Comparison of ENCODE assay signal across 8 cellular contexts in genomic region chr3:142724682-142725351, GRCh38. TPM values are rescaled to one million over a fixed set of nuclear protein-coding genes. Genes with fewer than 3 reads are reported as not detected.
DNase-seq lines count a peak whose midpoint lies in the region; ATAC-seq and TF ChIP-seq lines count a peak whose summit lies in the region.

No MANE protein-coding gene starts in this region.

- ATAC-seq in HG02852 (IDR thresholded peaks at IDR 0.05; ENCODE audit: unreplicated experiment) (peak; percentile 17), heart left ventricle (peak; percentile 39 to 58 (median 56))
- ATAC-seq in activated naive CD8-positive, alpha-beta T cell treated with anti-CD3 and anti-CD28 coated beads, Interleukin-2, amount 50 U/mL, for 24 hours: peak; percentile 7

- H3K9me3 ChIP-seq in heart left ventricle: peaks cover 0 to 4% (median 0%) of the 10 kb centered on the region in 12 donors
- no peaks in the 10 kb centered on the region for H3K9me3 ChIP-seq in osteoblast (ENCODE audit: low read depth, low read length)

- H3K27ac ChIP-seq in heart left ventricle (peak overlapping the region; percentile 82 to 99 (median 91)), osteoblast (ENCODE audit: low read depth, low read length) (peak overlapping the region; percentile 71)

- WGBS in heart left ventricle, 4 donors: 1 to 3% (median 2%) methylated on average over 35 of the region's 35 CpGs

- H3K27me3 Mint-ChIP-seq in activated naive CD8-positive, alpha-beta T cell treated with anti-CD3 and anti-CD28 coated beads, Interleukin-2, amount 50 U/mL, for 24 hours: peaks cover 40% of the 10 kb centered on the region

- H3K36me3 ChIP-seq in heart left ventricle: peaks cover 0 to 6% (median 0%) of the 10 kb centered on the region in 9 donors
- no peaks in the 10 kb centered on the region for H3K36me3 ChIP-seq in osteoblast (ENCODE audit: insufficient read depth, low read length)

- H3K79me2 ChIP-seq in osteoblast (ENCODE audit: insufficient read depth, low read length): peaks cover 15% of the 10 kb centered on the region

- peaks cover 0 to 14% (median 0%) of the 10 kb centered on the region in 9 donors for H3K27me3 ChIP-seq in heart left ventricle
- no peaks in the 10 kb centered on the region for H3K27me3 ChIP-seq in osteoblast (ENCODE audit: insufficient read depth, low read length)

- DNase-seq in NCI-H524 (lab: John Stamatoyannopoulos, UW): peak; percentile 66 to 79
- no peak for DNase-seq in NCI-H524 treated with DMSO at 0.1 percent for 48 hours (lab: John Stamatoyannopoulos, UW)
- peak; percentile 37 for DNase-seq in NCI-H526 treated with DMSO at 0.1 percent for 48 hours (lab: John Stamatoyannopoulos, UW)
- peak; percentile 22 for DNase-seq in activated naive CD8-positive, alpha-beta T cell treated with anti-CD3 and anti-CD28 coated beads, Interleukin-2, amount 50 U/mL, for 24 hours
- peak; percentile 35 to 64 (median 44) for DNase-seq in heart left ventricle
- peak; percentile 85 for DNase-seq in osteoblast (ENCODE audit: insufficient read length, low spot score, missing footprints)
- DNase-seq in KG1 (lab: John Stamatoyannopoulos, UW): no peak

- H3K4me3 Mint-ChIP-seq in activated naive CD8-positive, alpha-beta T cell treated with anti-CD3 and anti-CD28 coated beads, Interleukin-2, amount 50 U/mL, for 24 hours: peak overlapping the region; percentile 82

- peak overlapping the region; percentile 97 for H2AFZ ChIP-seq in osteoblast (ENCODE audit: low read length)

- no peaks in the 10 kb centered on the region for H4K20me1 ChIP-seq in osteoblast (ENCODE audit: insufficient read depth, low read length)

- TF ChIP-seq CTCF in heart left ventricle (IDR thresholded peaks at IDR 0.05) (peak in 3 of 12 donors; percentile 22 to 27 (median 25)), osteoblast (IDR thresholded peaks at IDR 0.05; ENCODE audit: extremely low read depth, low read depth, low read length) (no peak)

- peaks cover 9% of the 10 kb centered on the region for H3K4me1 Mint-ChIP-seq in activated naive CD8-positive, alpha-beta T cell treated with anti-CD3 and anti-CD28 coated beads, Interleukin-2, amount 50 U/mL, for 24 hours

- intact Hi-C loops in heart left ventricle (cut with DNase I): loop anchor here in 7 of 10 donors (2.0 to 10.0 kb wide), 7 partner anchors 128 to 280 kb away; partner anchors contain the start of genes PLS1 (in 4 of the 7), U2SURP (in 2 of the 7) and ATR (in 1 of the 7)

- H3K4me1 ChIP-seq in heart left ventricle (peaks cover 0 to 21% (median 6%) of the 10 kb centered on the region in 12 donors), osteoblast (ENCODE audit: insufficient read depth, low read length) (peaks cover 10% of the 10 kb centered on the region)

- H3K4me2 ChIP-seq in osteoblast (ENCODE audit: insufficient read depth, low read length): peak overlapping the region; percentile 94

- no peaks in the 10 kb centered on the region for H3K36me3 Mint-ChIP-seq in activated naive CD8-positive, alpha-beta T cell treated with anti-CD3 and anti-CD28 coated beads, Interleukin-2, amount 50 U/mL, for 24 hours (ENCODE audit: low read depth)

- no peak overlapping the region for H3K27ac Mint-ChIP-seq in activated naive CD8-positive, alpha-beta T cell treated with anti-CD3 and anti-CD28 coated beads, Interleukin-2, amount 50 U/mL, for 24 hours

- H3K4me3 ChIP-seq in heart left ventricle (peak overlapping the region; percentile 72 to 96 (median 80)), osteoblast (ENCODE audit: insufficient read depth, low read length) (peak overlapping the region; percentile 91)

- H3K9me3 Mint-ChIP-seq in activated naive CD8-positive, alpha-beta T cell treated with anti-CD3 and anti-CD28 coated beads, Interleukin-2, amount 50 U/mL, for 24 hours: no peaks in the 10 kb centered on the region

- TF ChIP-seq POLR2A in heart left ventricle (IDR thresholded peaks at IDR 0.05): no peak

RNA-seq across cellular contexts. Expression of gene TRPC1, which starts 1.0 kb away (rescaled TPM):
- total RNA-seq in heart left ventricle (10 to 100 TPM in 5 of 9 donors, 1 to 10 TPM in 4; 5.9 to 14.2 (median 11.2) TPM), osteoblast (19.9 and 32.1 TPM in 2 replicates)
- 1 to 10 TPM; 3.0 to 9.6 TPM for polyA plus RNA-seq in heart left ventricle

Comparison
In these comparisons a context has a peak if more than half of its experiments do, and no peak if none do; other contexts are left out.
1. DNase-seq: peak in NCI-H524 (2 of 2), NCI-H526 treated with DMSO at 0.1 percent for 48 hours (single experiment), activated naive CD8-positive, alpha-beta T cell treated with anti-CD3 and anti-CD28 coated beads, Interleukin-2, amount 50 U/mL, for 24 hours (single experiment), heart left ventricle (5 of 5) and osteoblast (single experiment); none in NCI-H524 treated with DMSO at 0.1 percent for 48 hours (single experiment) and KG1 (single experiment).
2. Peak in every context shown above with its lines, with median percentiles within 50 percentile points of each other: ATAC-seq.